Comparison of ENCODE assay signal across 13 cellular contexts in the genomic region with DNA sequence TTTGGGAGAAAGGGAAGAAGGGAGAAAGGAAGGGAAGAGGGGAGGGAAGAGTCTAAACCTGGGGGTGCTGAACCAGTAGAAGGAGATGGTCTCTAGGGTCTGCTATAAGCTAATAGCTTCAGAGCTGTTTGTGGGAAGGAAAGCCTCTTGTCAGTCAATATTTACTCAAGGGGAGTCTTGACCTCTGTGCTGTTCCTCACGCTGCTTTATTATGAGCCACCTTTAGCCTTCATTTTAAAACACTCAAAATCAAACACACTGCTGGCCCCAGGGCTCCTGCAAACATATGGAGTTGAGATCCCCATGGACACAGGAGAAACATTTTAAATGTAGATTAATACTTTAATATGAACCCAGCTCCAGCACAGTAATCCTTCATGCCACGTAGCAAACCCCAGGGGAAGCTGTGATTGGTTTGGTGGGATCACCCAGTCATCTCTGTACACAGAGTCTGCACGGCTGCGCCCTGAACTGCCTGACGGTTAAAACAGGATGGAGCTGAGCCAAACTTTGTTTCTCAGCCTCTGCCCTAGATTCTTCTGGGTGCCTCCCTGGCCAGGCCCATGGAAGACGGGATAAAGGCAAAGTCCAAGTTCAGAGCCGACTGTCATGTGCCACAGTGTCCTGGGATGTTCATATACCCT. TPM values are rescaled to one million over a fixed set of nuclear protein-coding genes. Genes with fewer than 3 reads are reported as not detected.
A peak's percentile ranks its signal among the peaks of the same experiment; 100 is the strongest.
DNase-seq lines count a peak whose midpoint lies in the region; ATAC-seq and TF ChIP-seq lines count a peak whose summit lies in the region.
"Had no signal": no experiment of that assay in that cellular context is flagged by ENCODE, and none has a peak within 500 bp of the region (broad histone marks: within the 10 kb centered on the region; RNA-seq: fewer than 3 reads in every experiment).

No MANE protein-coding gene starts in this region.

- intact Hi-C loops in activated CD4-positive, alpha-beta memory T cell treated with anti-CD3 and anti-CD28 coated beads for 36 hours (cut with micrococcal nuclease), result no loop called here

- POLR2A ChIA-PET in activated CD4-positive, alpha-beta memory T cell treated with anti-CD3 and anti-CD28 coated beads for 36 hours (lab: Charles Lee), result no interaction called here

- ATAC-seq in left lobe of liver (peak; percentile 92), GM21360 (IDR thresholded peaks at IDR 0.05; ENCODE audit: unreplicated experiment) (no peak), HG03432 (IDR thresholded peaks at IDR 0.05; ENCODE audit: unreplicated experiment) (no peak)

- TF ChIP-seq CTCF in AG09309 (IDR thresholded peaks at IDR 0.05; ENCODE audit: control insufficient read depth, insufficient read depth, low read depth, low read length, missing control alignments) (no peak), GM12865 (IDR thresholded peaks at IDR 0.05; ENCODE audit: insufficient read depth, low read depth, low read length, missing control alignments) (no peak)

- DNase-seq in AG09309 (ENCODE audit: low read depth) (peak; percentile 11), GM12865 (ENCODE audit: low read depth) (peak; percentile 56), left lobe of liver (ENCODE audit: low spot score) (peak; percentile 62), germinal center (ENCODE audit: low spot score) (no peak)
- DNase-seq in activated CD4-positive, alpha-beta memory T cell treated with anti-CD3 and anti-CD28 coated beads for 36 hours, result peak; percentile 60
- DNase-seq in T-helper 2 cell treated with Interferon-gamma antibody and Interleukin-4, amounts not matched to agents 5 μg/mL and 100 μg/mL, for 36 hours (ENCODE audit: low spot score), result no peak
- DNase-seq: DND-41, KG1, SJCRH30 had no signal

- no peak overlapping the region for H3K4me3 ChIP-seq in AG09309 (ENCODE audit: control insufficient read depth, low read depth, low read length)
- no peak overlapping the region for H3K4me3 ChIP-seq in GM12865 (ENCODE audit: low read depth, low read length)
- H3K4me3 ChIP-seq: SJCRH30 had no signal

- CTCF ChIA-PET in activated CD4-positive, alpha-beta memory T cell treated with anti-CD3 and anti-CD28 coated beads for 36 hours (lab: Charles Lee), result interaction anchor here (1.1 to 2.4 kb wide), 3 partner anchors 38 to 243 kb away, joined by 3 to 8 read pairs (median 4); no protein-coding TSS in a partner anchor

- peaks cover 23% of the 10 kb centered on the region for H3K4me1 Mint-ChIP-seq in activated CD4-positive, alpha-beta memory T cell treated with anti-CD3 and anti-CD28 coated beads for 36 hours (ENCODE audit: low read depth)
- H3K4me1 Mint-ChIP-seq in T-helper 2 cell treated with Interferon-gamma antibody and Interleukin-4, amounts not matched to agents 5 μg/mL and 100 μg/mL, for 36 hours (ENCODE audit: low read depth), result peaks cover 7% of the 10 kb centered on the region

- no peaks in the 10 kb centered on the region for H3K36me3 Mint-ChIP-seq in activated CD4-positive, alpha-beta memory T cell treated with anti-CD3 and anti-CD28 coated beads for 36 hours
- no peaks in the 10 kb centered on the region for H3K36me3 Mint-ChIP-seq in T-helper 2 cell treated with Interferon-gamma antibody and Interleukin-4, amounts not matched to agents 5 μg/mL and 100 μg/mL, for 36 hours (ENCODE audit: low read depth)

- no peak overlapping the region for H3K27ac Mint-ChIP-seq in activated CD4-positive, alpha-beta memory T cell treated with anti-CD3 and anti-CD28 coated beads for 36 hours
- H3K27ac Mint-ChIP-seq in T-helper 2 cell treated with Interferon-gamma antibody and Interleukin-4, amounts not matched to agents 5 μg/mL and 100 μg/mL, for 36 hours, result no peak overlapping the region
- H3K27ac Mint-ChIP-seq: dendritic cell treated with granulocyte-macrophage colony-stimulating factor and Interleukin-4, amounts not matched to agents 40 ng/mL and 50 ng/mL, for 4 days had no signal

- no peak overlapping the region for H3K4me3 Mint-ChIP-seq in activated CD4-positive, alpha-beta memory T cell treated with anti-CD3 and anti-CD28 coated beads for 36 hours
- no peak overlapping the region for H3K4me3 Mint-ChIP-seq in T-helper 2 cell treated with Interferon-gamma antibody and Interleukin-4, amounts not matched to agents 5 μg/mL and 100 μg/mL, for 36 hours
- H3K4me3 Mint-ChIP-seq: dendritic cell treated with granulocyte-macrophage colony-stimulating factor and Interleukin-4, amounts not matched to agents 40 ng/mL and 50 ng/mL, for 4 days had no signal

- no peaks in the 10 kb centered on the region for H3K27me3 Mint-ChIP-seq in activated CD4-positive, alpha-beta memory T cell treated with anti-CD3 and anti-CD28 coated beads for 36 hours
- no peaks in the 10 kb centered on the region for H3K27me3 Mint-ChIP-seq in T-helper 2 cell treated with Interferon-gamma antibody and Interleukin-4, amounts not matched to agents 5 μg/mL and 100 μg/mL, for 36 hours (ENCODE audit: low read depth)

- no peaks in the 10 kb centered on the region for H3K9me3 Mint-ChIP-seq in activated CD4-positive, alpha-beta memory T cell treated with anti-CD3 and anti-CD28 coated beads for 36 hours
- no peaks in the 10 kb centered on the region for H3K9me3 Mint-ChIP-seq in T-helper 2 cell treated with Interferon-gamma antibody and Interleukin-4, amounts not matched to agents 5 μg/mL and 100 μg/mL, for 36 hours
- H3K9me3 Mint-ChIP-seq: dendritic cell treated with granulocyte-macrophage colony-stimulating factor and Interleukin-4, amounts not matched to agents 40 ng/mL and 50 ng/mL, for 4 days had no signal

RNA-seq across cellular contexts. Expression of a gene that starts 40.2 kb away (rescaled TPM):
- not detected for total RNA-seq in activated CD4-positive, alpha-beta memory T cell treated with anti-CD3 and anti-CD28 coated beads for 36 hours
- not detected for total RNA-seq in left lobe of liver
- total RNA-seq: pulmonary artery endothelial cell, SJCRH30 had no signal

Comparison
In these comparisons a context has a peak if more than half of its experiments do, and no peak if none do; other contexts are left out.
1. DNase-seq: peak in AG09309 (single experiment), GM12865 (single experiment), activated CD4-positive, alpha-beta memory T cell treated with anti-CD3 and anti-CD28 coated beads for 36 hours (single experiment) and left lobe of liver (single experiment); none in T-helper 2 cell treated with Interferon-gamma antibody and Interleukin-4, amounts not matched to agents 5 μg/mL and 100 μg/mL, for 36 hours (single experiment) and germinal center (single experiment).